Comparison of ENCODE assay signal across 8 cellular contexts in genomic region chr2:24919977-24920812, GRCh38. TPM values are rescaled to one million over a fixed set of nuclear protein-coding genes. Genes with fewer than 3 reads are reported as not detected.
DNase-seq lines count a peak whose midpoint lies in the region; ATAC-seq and TF ChIP-seq lines count a peak whose summit lies in the region.

Gene ADCY3 (minus strand): TSS chr2:24920237. CDS start chr2:24918987, 1,250 bp downstream.

- H3K27me3 ChIP-seq in endodermal cell (ENCODE audit: control insufficient read depth, insufficient read depth, low read length, poor library complexity, severe bottlenecking): peaks cover 25% of the 10 kb centered on the region

- H3K27ac Mint-ChIP-seq in HFFc6: peak within 1 kb of the TSS; percentile 79
- H3K27ac Mint-ChIP-seq in activated CD8-positive, alpha-beta memory T cell treated with anti-CD3 and anti-CD28 coated beads, Interleukin-2, amount 10 ng/mL, durations not matched to agents 7 days and 5 days: peak within 1 kb of the TSS; percentile 72
- no peak within 1 kb of the TSS for H3K27ac Mint-ChIP-seq in endodermal cell
- peak within 1 kb of the TSS; percentile 52 for H3K27ac Mint-ChIP-seq in mesothelial cell of epicardium

- no peak for TF ChIP-seq CTCF in HFFc6 (IDR thresholded peaks at IDR 0.05)
- TF ChIP-seq CTCF in endodermal cell (conservative IDR thresholded peaks at IDR 0.05): no peak
- TF ChIP-seq CTCF in mesothelial cell of epicardium (IDR thresholded peaks at IDR 0.05; ENCODE audit: unreplicated experiment): no peak

- H3K27me3 Mint-ChIP-seq in HFFc6 (ENCODE audit: insufficient read depth) (no peaks in the 10 kb centered on the region; the same call in none of the 2 replicates), endodermal cell (ENCODE audit: insufficient read depth) (peaks cover 21% of the 10 kb centered on the region), mesothelial cell of epicardium (ENCODE audit: low read depth) (peaks cover 6% of the 10 kb centered on the region)
- no peaks in the 10 kb centered on the region for H3K27me3 Mint-ChIP-seq in activated CD8-positive, alpha-beta memory T cell treated with anti-CD3 and anti-CD28 coated beads, Interleukin-2, amount 10 ng/mL, durations not matched to agents 7 days and 5 days

- no peaks in the 10 kb centered on the region for H3K36me3 ChIP-seq in endodermal cell (ENCODE audit: control insufficient read depth, insufficient read depth, low read length)

- 1 to 3% methylated on average over 32 to 125 of the region's 125 CpGs for WGBS in endodermal cell (ENCODE audit: insufficient coverage in 1 of 2, insufficient read length in 1 of 2), 2 experiments

- CTCF ChIA-PET in activated CD8-positive, alpha-beta memory T cell treated with anti-CD3 and anti-CD28 coated beads, Interleukin-2, amount 10 ng/mL, durations not matched to agents 7 days and 5 days (lab: Charles Lee): interaction anchor here (1.1 to 1.4 kb wide), 2 partner anchors 92 to 510 kb away, joined by 3 to 5 read pairs; no protein-coding TSS in a partner anchor

- H3K4me3 Mint-ChIP-seq in HFFc6: peak within 1 kb of the TSS; percentile 94
- H3K4me3 Mint-ChIP-seq in activated CD8-positive, alpha-beta memory T cell treated with anti-CD3 and anti-CD28 coated beads, Interleukin-2, amount 10 ng/mL, durations not matched to agents 7 days and 5 days: peak within 1 kb of the TSS; percentile 90
- H3K4me3 Mint-ChIP-seq in endodermal cell: peak within 1 kb of the TSS; percentile 63
- H3K4me3 Mint-ChIP-seq in mesothelial cell of epicardium: peak within 1 kb of the TSS; percentile 69

- H3K36me3 Mint-ChIP-seq in HFFc6 (ENCODE audit: low read depth): peaks cover 6% of the 10 kb centered on the region; the same call in 1 of the 2 replicates
- peaks cover 16% of the 10 kb centered on the region for H3K36me3 Mint-ChIP-seq in activated CD8-positive, alpha-beta memory T cell treated with anti-CD3 and anti-CD28 coated beads, Interleukin-2, amount 10 ng/mL, durations not matched to agents 7 days and 5 days
- H3K36me3 Mint-ChIP-seq in endodermal cell (ENCODE audit: low read depth): no peaks in the 10 kb centered on the region
- peaks cover 4% of the 10 kb centered on the region for H3K36me3 Mint-ChIP-seq in mesothelial cell of epicardium

- peak within 1 kb of the TSS; percentile 77 for H3K4me3 ChIP-seq in endodermal cell (ENCODE audit: low read length)

- no peak within 1 kb of the TSS for H3K9ac ChIP-seq in endodermal cell (ENCODE audit: extremely low read depth, low read length, poor library complexity, severe bottlenecking)

- H3K9me3 ChIP-seq in endodermal cell (ENCODE audit: control insufficient read depth, low read length): no peaks in the 10 kb centered on the region

- H3K9me3 Mint-ChIP-seq in HFFc6 (no peaks in the 10 kb centered on the region), endodermal cell (no peaks in the 10 kb centered on the region), mesothelial cell of epicardium (no peaks in the 10 kb centered on the region)
- H3K9me3 Mint-ChIP-seq in activated CD8-positive, alpha-beta memory T cell treated with anti-CD3 and anti-CD28 coated beads, Interleukin-2, amount 10 ng/mL, durations not matched to agents 7 days and 5 days (ENCODE audit: low read depth): no peaks in the 10 kb centered on the region

- peak; percentile 5 for DNase-seq in DMS153 treated with DMSO at 0.1 percent for 48 hours (lab: John Stamatoyannopoulos, UW; ENCODE audit: unreplicated experiment)
- DNase-seq in DMS153 (lab: John Stamatoyannopoulos, UW): no peak
- DNase-seq in HFFc6: no peak
- DNase-seq in NCI-H2171 treated with DMSO at 0.1 percent for 48 hours (lab: John Stamatoyannopoulos, UW): peak; percentile 70
- DNase-seq in activated CD8-positive, alpha-beta memory T cell treated with anti-CD3 and anti-CD28 coated beads, Interleukin-2, amount 10 ng/mL, durations not matched to agents 7 days and 5 days: peak; percentile 75
- peak; percentile 80 for DNase-seq in endodermal cell
- peak; percentile 41 to 64 for DNase-seq in mesothelial cell of epicardium (ENCODE audit: low spot score in 2 of 2, unreplicated experiment in 2 of 2)
- peak; percentile 78 for DNase-seq in stimulated activated CD8-positive, alpha-beta memory T cell treated with anti-CD3 and anti-CD28 coated beads, Interleukin-4, amount 100 ng/mL, for 48 hours

- peaks cover 42% of the 10 kb centered on the region for H3K4me1 Mint-ChIP-seq in HFFc6 (ENCODE audit: low read depth)
- H3K4me1 Mint-ChIP-seq in activated CD8-positive, alpha-beta memory T cell treated with anti-CD3 and anti-CD28 coated beads, Interleukin-2, amount 10 ng/mL, durations not matched to agents 7 days and 5 days: peaks cover 40% of the 10 kb centered on the region
- H3K4me1 Mint-ChIP-seq in endodermal cell: peaks cover 13% of the 10 kb centered on the region
- H3K4me1 Mint-ChIP-seq in mesothelial cell of epicardium: peaks cover 16% of the 10 kb centered on the region

- peak; percentile 76 for ATAC-seq in activated CD8-positive, alpha-beta memory T cell treated with anti-CD3 and anti-CD28 coated beads, Interleukin-2, amount 10 ng/mL, durations not matched to agents 7 days and 5 days

- H3K27ac ChIP-seq in endodermal cell (ENCODE audit: low read depth, low read length): no peak within 1 kb of the TSS

- H3K4me1 ChIP-seq in endodermal cell (ENCODE audit: control insufficient read depth, insufficient read depth, low read length): no peaks in the 10 kb centered on the region

RNA-seq across cellular contexts. Expression of gene ADCY3, which starts in this region (rescaled TPM):
- total RNA-seq in HFFc6 (2021; fragmentation: NEBNext Ultra II Directional; extraction: Animal tissue kit (Norgen Biotek cat#: 25700)): 10 to 100 TPM; 54.4 to 80.7 (median 72.0) TPM
- total RNA-seq in activated CD8-positive, alpha-beta memory T cell treated with anti-CD3 and anti-CD28 coated beads, Interleukin-2, amount 10 ng/mL, durations not matched to agents 7 days and 5 days: 10 to 100 TPM; 81.4 to 85.0 TPM
- total RNA-seq in endodermal cell: 10 to 100 TPM; 29.8 to 41.2 TPM
- polyA plus RNA-seq in endodermal cell (2013, experiment 1 of 2): 24.9 TPM
- polyA plus RNA-seq in endodermal cell (2013, experiment 2 of 2): 21.3 TPM
- total RNA-seq in mesothelial cell of epicardium: 38.6 to 42.4 TPM (median 41.3 TPM) in 3 replicates

Comparison
In these comparisons a context has a peak if more than half of its experiments do, and no peak if none do; other contexts are left out.
1. DNase-seq: peak in DMS153 treated with DMSO at 0.1 percent for 48 hours (single experiment), NCI-H2171 treated with DMSO at 0.1 percent for 48 hours (single experiment), activated CD8-positive, alpha-beta memory T cell treated with anti-CD3 and anti-CD28 coated beads, Interleukin-2, amount 10 ng/mL, durations not matched to agents 7 days and 5 days (single experiment), endodermal cell (single experiment), mesothelial cell of epicardium (2 of 2) and stimulated activated CD8-positive, alpha-beta memory T cell treated with anti-CD3 and anti-CD28 coated beads, Interleukin-4, amount 100 ng/mL, for 48 hours (single experiment); none in DMS153 (single experiment) and HFFc6 (single experiment).
2. Peak in every context shown above with its lines, with median percentiles within 50 percentile points of each other: H3K4me3 Mint-ChIP-seq.